Comparison of ENCODE assay signal across 11 cellular contexts in the genomic region with DNA sequence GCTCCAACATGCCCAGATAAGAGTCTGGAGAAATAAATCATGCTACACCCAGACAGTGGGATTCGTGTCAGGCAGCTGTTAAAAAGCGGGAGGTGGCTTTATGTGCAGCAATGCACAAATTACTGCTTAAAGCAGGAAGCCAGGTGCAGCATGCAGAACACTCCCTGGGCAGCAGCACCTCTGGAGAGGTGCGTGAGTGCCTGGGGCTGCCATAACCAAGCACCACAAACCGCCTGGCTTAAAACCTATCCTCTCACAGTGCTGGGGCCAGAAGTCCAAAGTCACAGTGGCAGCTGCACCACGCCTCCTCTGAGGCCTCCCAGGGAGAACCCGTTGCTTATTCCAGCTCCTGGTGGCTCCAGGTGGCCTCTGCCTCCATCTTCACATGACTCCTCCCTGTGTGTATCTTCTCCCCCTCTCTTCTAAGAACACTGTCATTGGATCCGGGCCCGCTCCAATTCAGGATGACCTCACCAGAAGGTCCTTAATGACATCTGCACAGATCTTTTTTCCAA.
DNase-seq lines count a peak whose midpoint lies in the region; ATAC-seq and TF ChIP-seq lines count a peak whose summit lies in the region.
"Had no signal": no experiment of that assay in that cellular context is flagged by ENCODE, and none has a peak within 500 bp of the region (broad histone marks: within the 10 kb centered on the region; RNA-seq: fewer than 3 reads in every experiment).

No MANE protein-coding gene starts in this region.

- H3K9me3 ChIP-seq in esophagus (ENCODE audit: control insufficient read depth in 2 of 2, insufficient read depth in 1 of 2, low read depth in 1 of 2, low read length in 1 of 2) (no peaks in the 10 kb centered on the region), BE2C (no peaks in the 10 kb centered on the region)
- H3K9me3 ChIP-seq: ovary had no signal

- WGBS in esophagus, 2 donors: 42 to 45% methylated on average over 8 of the region's 8 CpGs

- H3K4me1 Mint-ChIP-seq in natural killer cell treated with Interleukin-12 subunit alpha and Interleukin-12 subunit beta and Interleukin-15 and Interleukin-18, amount 100 ng/mL, for 72 hours (ENCODE audit: low read depth in 2 of 2): peaks cover 0 to 3% of the 10 kb centered on the region in 2 donors
- H3K4me1 Mint-ChIP-seq in natural killer cell: peaks cover 0 to 7% of the 10 kb centered on the region in 2 donors

- DNase-seq in natural killer cell treated with Interleukin-12 subunit alpha and Interleukin-12 subunit beta and Interleukin-15 and Interleukin-18, amount 100 ng/mL, for 72 hours (ENCODE audit: low spot score): peak; percentile 35
- DNase-seq in natural killer cell (no peak), NCI-H345 treated with DMSO at 0.1 percent for 48 hours (lab: John Stamatoyannopoulos, UW; ENCODE audit: unreplicated experiment) (peak; percentile 87), BE2C (no peak), NOMO-1 (lab: John Stamatoyannopoulos, UW; ENCODE audit: unreplicated experiment in 2 of 2) (no peak), SIG-M5 treated with dmso at 0.1 percent for 504 hours (lab: John Stamatoyannopoulos, UW; ENCODE audit: unreplicated experiment) (no peak), left cardiac atrium (no peak)
- DNase-seq: brain microvascular endothelial cell had no signal

- no peak overlapping the region for H3K4me3 ChIP-seq in esophagus (ENCODE audit: low read depth in 1 of 2, low read length in 2 of 2)
- no peak overlapping the region for H3K4me3 ChIP-seq in BE2C (ENCODE audit: low read depth, low read length)
- H3K4me3 ChIP-seq: esophagus muscularis mucosa, ovary had no signal

- intact Hi-C loops in natural killer cell (cut with micrococcal nuclease): no loop called here
- intact Hi-C loops in left cardiac atrium (cut with DNase I): no loop called here

- peak overlapping the region; percentile 69 to 88 for H3K27ac ChIP-seq in esophagus (ENCODE audit: low read depth in 2 of 2, low read length in 1 of 2)
- H3K27ac ChIP-seq: brain microvascular endothelial cell, esophagus muscularis mucosa, ovary had no signal

- no peaks in the 10 kb centered on the region for H3K9me3 Mint-ChIP-seq in natural killer cell treated with Interleukin-12 subunit alpha and Interleukin-12 subunit beta and Interleukin-15 and Interleukin-18, amount 100 ng/mL, for 72 hours
- no peaks in the 10 kb centered on the region for H3K9me3 Mint-ChIP-seq in natural killer cell

- H3K4me1 ChIP-seq in esophagus (ENCODE audit: control insufficient read depth in 2 of 2, insufficient read depth in 2 of 2, low read length in 1 of 2) (peaks cover 0 to 18% of the 10 kb centered on the region in 2 donors), BE2C (peaks cover 16% of the 10 kb centered on the region)
- H3K4me1 ChIP-seq: esophagus muscularis mucosa had no signal

- H3K27ac Mint-ChIP-seq in natural killer cell treated with Interleukin-12 subunit alpha and Interleukin-12 subunit beta and Interleukin-15 and Interleukin-18, amount 100 ng/mL, for 72 hours: no peak overlapping the region
- no peak overlapping the region for H3K27ac Mint-ChIP-seq in natural killer cell

- H3K27me3 ChIP-seq in esophagus (ENCODE audit: control insufficient read depth in 1 of 2, insufficient read depth in 2 of 2, low read length in 2 of 2) (no peaks in the 10 kb centered on the region), BE2C (no peaks in the 10 kb centered on the region)
- H3K27me3 ChIP-seq: brain microvascular endothelial cell, ovary had no signal

- H3K27me3 Mint-ChIP-seq in natural killer cell treated with Interleukin-12 subunit alpha and Interleukin-12 subunit beta and Interleukin-15 and Interleukin-18, amount 100 ng/mL, for 72 hours: peaks cover 0 to 7% of the 10 kb centered on the region in 2 donors
- H3K27me3 Mint-ChIP-seq in natural killer cell (ENCODE audit: low read depth in 2 of 2): peaks cover 6% of the 10 kb centered on the region in 2 donors

- no peak for ATAC-seq in natural killer cell treated with Interleukin-12 subunit alpha and Interleukin-12 subunit beta and Interleukin-15 and Interleukin-18, amount 100 ng/mL, for 72 hours
- ATAC-seq in natural killer cell (no peak), left cardiac atrium (no peak)

- H3K36me3 Mint-ChIP-seq in natural killer cell treated with Interleukin-12 subunit alpha and Interleukin-12 subunit beta and Interleukin-15 and Interleukin-18, amount 100 ng/mL, for 72 hours: no peaks in the 10 kb centered on the region
- H3K36me3 Mint-ChIP-seq in natural killer cell: no peaks in the 10 kb centered on the region

- no peak for TF ChIP-seq CTCF in natural killer cell (IDR thresholded peaks at IDR 0.05)
- TF ChIP-seq CTCF in BE2C (IDR thresholded peaks at IDR 0.05; ENCODE audit: low read depth, low read length): no peak

- no peaks in the 10 kb centered on the region for H3K36me3 ChIP-seq in esophagus (ENCODE audit: control insufficient read depth in 2 of 2, insufficient read depth in 2 of 2, low read length in 1 of 2)
- H3K36me3 ChIP-seq in BE2C: no peaks in the 10 kb centered on the region
- H3K36me3 ChIP-seq: brain microvascular endothelial cell, esophagus muscularis mucosa, ovary had no signal

- H3K4me3 Mint-ChIP-seq in natural killer cell treated with Interleukin-12 subunit alpha and Interleukin-12 subunit beta and Interleukin-15 and Interleukin-18, amount 100 ng/mL, for 72 hours: no peak overlapping the region
- no peak overlapping the region for H3K4me3 Mint-ChIP-seq in natural killer cell

Comparison
In these comparisons a context has a peak if more than half of its experiments do, and no peak if none do; other contexts are left out.
1. DNase-seq: peak in natural killer cell treated with Interleukin-12 subunit alpha and Interleukin-12 subunit beta and Interleukin-15 and Interleukin-18, amount 100 ng/mL, for 72 hours (single experiment) and NCI-H345 treated with DMSO at 0.1 percent for 48 hours (single experiment); none in natural killer cell (single experiment), BE2C (single experiment), NOMO-1 (0 of 2), SIG-M5 treated with dmso at 0.1 percent for 504 hours (single experiment) and left cardiac atrium (single experiment).